8 cellular contexts compared by ENCODE assay signal in genomic region chr7:2886900-2887299, GRCh38. TPM values are rescaled to one million over a fixed set of nuclear protein-coding genes. Genes with fewer than 3 reads are reported as not detected.
DNase-seq lines count a peak whose midpoint lies in the region; ATAC-seq and TF ChIP-seq lines count a peak whose summit lies in the region.

No MANE protein-coding gene starts in this region.

- DNase-seq in CD14-positive monocyte (ENCODE audit: low spot score) (no peak), NCI-H2081 treated with DMSO at 0.1 percent for 48 hours (lab: John Stamatoyannopoulos, UW) (peak; percentile 49), T1000 (lab: John Stamatoyannopoulos, UW) (peak; percentile 23), chondrocyte (ENCODE audit: low spot score) (no peak), left kidney (ENCODE audit: low read depth, low spot score) (peak; percentile 93)
- DNase-seq in stimulated activated naive CD8-positive, alpha-beta T cell treated with anti-CD3 and anti-CD28 coated beads, Interleukin-15, Interleukin-2, amounts not matched to agents 100 U/mL and 50 U/mL, for 24 hours, result peak; percentile 63

- peaks cover 4% of the 10 kb centered on the region for H3K4me1 Mint-ChIP-seq in CD14-positive monocyte
- peaks cover 4% of the 10 kb centered on the region for H3K4me1 Mint-ChIP-seq in chondrocyte (ENCODE audit: low read depth)

- intact Hi-C loops in CD14-positive monocyte (cut with micrococcal nuclease), result loop anchor here (5.0 kb wide), 3 partner anchors 265 to 1010 kb away; no protein-coding TSS in a partner anchor

- ATAC-seq in GM21390 (IDR thresholded peaks at IDR 0.05; ENCODE audit: unreplicated experiment) (peak; percentile 54), HG02885 (IDR thresholded peaks at IDR 0.05; ENCODE audit: poor library complexity, unreplicated experiment) (no peak)
- ATAC-seq in stimulated activated naive CD8-positive, alpha-beta T cell treated with anti-CD3 and anti-CD28 coated beads, Interleukin-15, Interleukin-2, amounts not matched to agents 100 U/mL and 50 U/mL, for 24 hours, result peak; percentile 62

- H3K4me3 Mint-ChIP-seq in CD14-positive monocyte (no peak overlapping the region), chondrocyte (ENCODE audit: unreplicated experiment) (no peak overlapping the region)

- H3K9me3 Mint-ChIP-seq in CD14-positive monocyte (peaks cover 0 to 2% (median 0%) of the 10 kb centered on the region in 7 donors), chondrocyte (ENCODE audit: low read depth) (no peaks in the 10 kb centered on the region)

- H3K27me3 Mint-ChIP-seq in CD14-positive monocyte (ENCODE audit: low read depth in 3 of 3) (peaks cover 10 to 22% (median 11%) of the 10 kb centered on the region in 3 donors), chondrocyte (ENCODE audit: low read depth) (no peaks in the 10 kb centered on the region)

- TF ChIP-seq CTCF in CD14-positive monocyte (IDR thresholded peaks at IDR 0.05) (peak; percentile 56), chondrocyte (IDR thresholded peaks at IDR 0.05) (peak; percentile 83)

- H3K36me3 Mint-ChIP-seq in CD14-positive monocyte (no peaks in the 10 kb centered on the region), chondrocyte (ENCODE audit: low read depth) (no peaks in the 10 kb centered on the region)

- H3K27ac Mint-ChIP-seq in CD14-positive monocyte (peak overlapping the region in 1 of 7 donors; percentile 7), chondrocyte (ENCODE audit: unreplicated experiment) (no peak overlapping the region)

RNA-seq across cellular contexts. Expression of gene GNA12, which starts 42.8 kb away (rescaled TPM):
- polyA plus RNA-seq in CD14-positive monocyte, result 10 to 100 TPM in 1 of 2 donors, 1 to 10 TPM in 1; 3.4 to 10.6 TPM
- total RNA-seq in chondrocyte, result 77.5 to 111 TPM (median 108 TPM) in 3 replicates

Comparison
In these comparisons a context has a peak if more than half of its experiments do, and no peak if none do; other contexts are left out.
1. DNase-seq: peak in NCI-H2081 treated with DMSO at 0.1 percent for 48 hours (single experiment), T1000 (single experiment), left kidney (single experiment) and stimulated activated naive CD8-positive, alpha-beta T cell treated with anti-CD3 and anti-CD28 coated beads, Interleukin-15, Interleukin-2, amounts not matched to agents 100 U/mL and 50 U/mL, for 24 hours (single experiment); none in CD14-positive monocyte (single experiment) and chondrocyte (single experiment).